1 cellular context compared by ENCODE assay signal in genomic region chr18:55314615-55315237, GRCh38.
TF ChIP-seq lines count a peak whose summit lies in the region.

No MANE protein-coding gene starts in this region.

TF ChIP-seq in HEK293, 187 proteins besides CTCF, POLR2A, EP300 and RAD21 (continued from another document):
- TF ChIP-seq RBAK (tag by site-specific recombination; IDR thresholded peaks at IDR 0.05) = no peak
- TF ChIP-seq ZNF221 (tag by site-specific recombination; IDR thresholded peaks at IDR 0.05; ENCODE audit: borderline replicate concordance) = no peak
- TF ChIP-seq ZNF426 (tag by site-specific recombination; IDR thresholded peaks at IDR 0.05) = no peak
- no peak for TF ChIP-seq ZNF366 (tag by site-specific recombination; conservative IDR thresholded peaks at IDR 0.05)
- TF ChIP-seq ZNF184 (tag by site-specific recombination; IDR thresholded peaks at IDR 0.05) = no peak
- TF ChIP-seq ZSCAN5A (tag by site-specific recombination; IDR thresholded peaks at IDR 0.05) = no peak
- no peak for TF ChIP-seq ZNF416 (tag by site-specific recombination; IDR thresholded peaks at IDR 0.05)
- no peak for TF ChIP-seq ZSCAN4 (tag by site-specific recombination; IDR thresholded peaks at IDR 0.05)
- TF ChIP-seq, protein P1, sequence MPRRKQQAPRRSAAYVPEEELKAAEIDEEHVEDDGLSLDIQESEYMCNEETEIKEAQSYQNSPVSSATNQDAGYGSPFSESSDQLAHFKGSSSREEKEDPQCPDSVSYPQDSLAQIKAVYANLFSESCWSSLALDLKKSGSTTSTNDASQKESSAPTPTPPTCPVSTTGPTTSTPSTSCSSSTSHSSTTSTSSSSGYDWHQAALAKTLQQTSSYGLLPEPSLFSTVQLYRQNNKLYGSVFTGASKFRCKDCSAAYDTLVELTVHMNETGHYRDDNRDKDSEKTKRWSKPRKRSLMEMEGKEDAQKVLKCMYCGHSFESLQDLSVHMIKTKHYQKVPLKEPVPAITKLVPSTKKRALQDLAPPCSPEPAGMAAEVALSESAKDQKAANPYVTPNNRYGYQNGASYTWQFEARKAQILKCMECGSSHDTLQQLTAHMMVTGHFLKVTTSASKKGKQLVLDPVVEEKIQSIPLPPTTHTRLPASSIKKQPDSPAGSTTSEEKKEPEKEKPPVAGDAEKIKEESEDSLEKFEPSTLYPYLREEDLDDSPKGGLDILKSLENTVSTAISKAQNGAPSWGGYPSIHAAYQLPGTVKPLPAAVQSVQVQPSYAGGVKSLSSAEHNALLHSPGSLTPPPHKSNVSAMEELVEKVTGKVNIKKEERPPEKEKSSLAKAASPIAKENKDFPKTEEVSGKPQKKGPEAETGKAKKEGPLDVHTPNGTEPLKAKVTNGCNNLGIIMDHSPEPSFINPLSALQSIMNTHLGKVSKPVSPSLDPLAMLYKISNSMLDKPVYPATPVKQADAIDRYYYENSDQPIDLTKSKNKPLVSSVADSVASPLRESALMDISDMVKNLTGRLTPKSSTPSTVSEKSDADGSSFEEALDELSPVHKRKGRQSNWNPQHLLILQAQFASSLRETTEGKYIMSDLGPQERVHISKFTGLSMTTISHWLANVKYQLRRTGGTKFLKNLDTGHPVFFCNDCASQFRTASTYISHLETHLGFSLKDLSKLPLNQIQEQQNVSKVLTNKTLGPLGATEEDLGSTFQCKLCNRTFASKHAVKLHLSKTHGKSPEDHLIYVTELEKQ (tag by site-specific recombination; IDR thresholded peaks at IDR 0.05; ENCODE audit: borderline replicate concordance) = no peak
- TF ChIP-seq PRDM1 (tag by site-specific recombination; IDR thresholded peaks at IDR 0.05) = 0 out of 2 replicates have a peak, but pooled peaks have one; percentile 10
- TF ChIP-seq MZF1 (tag by site-specific recombination; IDR thresholded peaks at IDR 0.05; ENCODE audit: borderline replicate concordance) = peak; percentile 13; the same call in 1 of the 2 replicates
- TF ChIP-seq HIC1 (tag by site-specific recombination; IDR thresholded peaks at IDR 0.05) = no peak
- no peak for TF ChIP-seq OSR2 (tag by site-specific recombination; IDR thresholded peaks at IDR 0.05)
